Comparison of ENCODE assay signal across 8 cellular contexts in genomic region chr10:70758757-70759514, GRCh38. TPM values are rescaled to one million over a fixed set of nuclear protein-coding genes. Genes with fewer than 3 reads are reported as not detected.
DNase-seq lines count a peak whose midpoint lies in the region; ATAC-seq and TF ChIP-seq lines count a peak whose summit lies in the region.

No MANE protein-coding gene starts in this region.

- ATAC-seq in stimulated activated naive CD8-positive, alpha-beta T cell treated with anti-CD3 and anti-CD28 coated beads, Interleukin-15, Interleukin-2, amounts not matched to agents 100 U/mL and 50 U/mL, for 24 hours: peak; percentile 55
- ATAC-seq in GM18867 (IDR thresholded peaks at IDR 0.05; ENCODE audit: unreplicated experiment): no peak

- H3K4me1 Mint-ChIP-seq in nephron: peaks cover 41% of the 10 kb centered on the region

- TF ChIP-seq POLR2A in esophagus squamous epithelium (IDR thresholded peaks at IDR 0.05): no peak

- H3K9me3 ChIP-seq in OCI-LY3 (ENCODE audit: insufficient read depth, low read length) (no peaks in the 10 kb centered on the region), esophagus squamous epithelium (no peaks in the 10 kb centered on the region)

- no peak overlapping the region for H3K4me3 Mint-ChIP-seq in nephron

- no peaks in the 10 kb centered on the region for H3K9me3 Mint-ChIP-seq in nephron

- peaks cover 12% of the 10 kb centered on the region for H3K4me1 ChIP-seq in OCI-LY3 (ENCODE audit: low read length)
- H3K4me1 ChIP-seq in esophagus squamous epithelium: peaks cover 0 to 6% (median 0%) of the 10 kb centered on the region in 3 donors

- H4K20me1 ChIP-seq in OCI-LY3 (ENCODE audit: insufficient read depth, low read length): no peaks in the 10 kb centered on the region

- H3K36me3 ChIP-seq in OCI-LY3 (replicated peaks; ENCODE audit: low read depth, low read length): no peaks in the 10 kb centered on the region
- H3K36me3 ChIP-seq in esophagus squamous epithelium: no peaks in the 10 kb centered on the region

- H3K4me2 ChIP-seq in OCI-LY3 (ENCODE audit: low read length): peak overlapping the region; percentile 76

- H3K27ac ChIP-seq in OCI-LY3 (ENCODE audit: low read length) (no peak overlapping the region), esophagus squamous epithelium (no peak overlapping the region)

- WGBS in esophagus squamous epithelium, 2 donors: 28 to 31% methylated on average over 6 to 7 of the region's 7 CpGs

- no peaks in the 10 kb centered on the region for H3K27me3 ChIP-seq in OCI-LY3 (ENCODE audit: low read depth, low read length)
- H3K27me3 ChIP-seq in esophagus squamous epithelium: no peaks in the 10 kb centered on the region

- peak; percentile 57 for DNase-seq in CMK (ENCODE audit: low read depth)
- DNase-seq in HT1080 (ENCODE audit: low read depth): peak; percentile 63
- peak; percentile 62 for DNase-seq in activated T-cell treated with anti-CD3 and anti-CD28 coated beads for 4 hours
- DNase-seq in esophagus squamous epithelium (lab: John Stamatoyannopoulos, UW): no peak
- peak; percentile 79 for DNase-seq in stimulated activated naive CD8-positive, alpha-beta T cell treated with anti-CD3 and anti-CD28 coated beads, Interleukin-15, Interleukin-2, amounts not matched to agents 100 U/mL and 50 U/mL, for 24 hours

- peak overlapping the region in 2 of 3 experiments; percentile 31 to 38 for H3K27ac Mint-ChIP-seq in nephron

- no peaks in the 10 kb centered on the region for H3K79me2 ChIP-seq in OCI-LY3 (ENCODE audit: low read length)

- H2AFZ ChIP-seq in OCI-LY3 (ENCODE audit: low read depth, low read length): peak overlapping the region; percentile 60; the same call in 1 of the 2 replicates

- H3K4me3 ChIP-seq in OCI-LY3 (ENCODE audit: low read length): 0 out of 2 replicates have a peak overlapping the region, but pooled peaks have one; percentile 54
- H3K4me3 ChIP-seq in esophagus squamous epithelium: no peak overlapping the region

- 0 out of 2 replicates have a peak overlapping the region, but pooled peaks have one; percentile 51 for H3K9ac ChIP-seq in OCI-LY3 (ENCODE audit: low read length)

- no peaks in the 10 kb centered on the region for H3K36me3 Mint-ChIP-seq in nephron (ENCODE audit: low read depth)

- intact Hi-C loops in esophagus squamous epithelium (cut with DNase I): loop anchor here (2.0 kb wide), 1 partner anchor 210 kb away; no protein-coding TSS in a partner anchor

- TF ChIP-seq CTCF in OCI-LY3 (IDR thresholded peaks at IDR 0.05; ENCODE audit: low read depth, low read length): peak; percentile 55
- peak; percentile 51 to 85 (median 71) for TF ChIP-seq CTCF in esophagus squamous epithelium (IDR thresholded peaks at IDR 0.05)
- peak; percentile 73 to 83 (median 80) for TF ChIP-seq CTCF in nephron (IDR thresholded peaks at IDR 0.05; ENCODE audit: unreplicated experiment in 3 of 3)

- H3K27me3 Mint-ChIP-seq in nephron (ENCODE audit: low read depth): peaks cover 12% of the 10 kb centered on the region

RNA-seq across cellular contexts. Expression of gene TBATA, which starts 26.2 kb away (rescaled TPM):
- not detected in 2 replicates for total RNA-seq in HT1080 (2014; rRNA removed; shearing (Covaris generic))
- not detected in 2 replicates for polyA plus RNA-seq in HT1080 (2015; cell fraction: cytosol; rRNA removed)
- not detected in 2 replicates for polyA plus RNA-seq in HT1080 (2015; cell fraction: nucleus; rRNA removed)
- not detected for total RNA-seq in esophagus squamous epithelium

RNA-seq across cellular contexts. Expression of gene SGPL1, which starts 56.8 kb away (rescaled TPM):
- total RNA-seq in HT1080 (2014; rRNA removed; shearing (Covaris generic)): 24.4 and 28.3 TPM in 2 replicates
- 20.3 and 23.4 TPM in 2 replicates for polyA plus RNA-seq in HT1080 (2015; cell fraction: cytosol; rRNA removed)
- 35.4 and 36.7 TPM in 2 replicates for polyA plus RNA-seq in HT1080 (2015; cell fraction: nucleus; rRNA removed)
- 10 to 100 TPM; 34.2 to 47.1 (median 43.1) TPM for total RNA-seq in esophagus squamous epithelium
